ENCODE assay signal across 21 cellular contexts in genomic region chr5:91206734-91207133, GRCh38.
DNase-seq lines count a peak whose midpoint lies in the region; FAIRE-seq and TF ChIP-seq lines count a peak whose summit lies in the region.
"Had no signal": no experiment of that assay in that cellular context is flagged by ENCODE, and none has a peak within 500 bp of the region (broad histone marks: within the 10 kb centered on the region; RNA-seq: fewer than 3 reads in every experiment).

No MANE protein-coding gene starts in this region.

- H2AFZ ChIP-seq in neuronal stem cell (ENCODE audit: low read length), result no peak overlapping the region

- H3K4me3 Mint-ChIP-seq in T-helper 2 cell treated with Interferon-gamma antibody and Interleukin-4, amounts not matched to agents 5 μg/mL and 100 μg/mL, for 36 hours, result no peak overlapping the region
- H3K4me3 Mint-ChIP-seq: activated CD4-positive, alpha-beta T cell treated with anti-CD3 and anti-CD28 coated beads, Interleukin-2, amount 10 ng/mL, durations not matched to agents 24 days and 14 days; activated naive CD8-positive, alpha-beta T cell; central memory CD8-positive, alpha-beta T cell; endodermal cell had no signal

- H3K4me2 ChIP-seq in neuronal stem cell (ENCODE audit: insufficient read depth, low read length, poor library complexity, severe bottlenecking), result no peak overlapping the region

- H3K18ac ChIP-seq in neuronal stem cell (ENCODE audit: low read length), result no peak overlapping the region

- H2BK5ac ChIP-seq in neuronal stem cell (ENCODE audit: low read length), result no peak overlapping the region

- H3K9me3 ChIP-seq in neuronal stem cell (replicated peaks in 1 of 2; ENCODE audit: control insufficient read depth in 2 of 2, insufficient read depth in 1 of 2, low read depth in 1 of 2, low read length in 2 of 2), result peaks cover 0 to 2% of the 10 kb centered on the region in 2 donors
- H3K9me3 ChIP-seq: heart right ventricle, mucosa of descending colon had no signal

- H2AK5ac ChIP-seq in neuronal stem cell (ENCODE audit: low read depth, low read length), result no peak overlapping the region

- no peaks in the 10 kb centered on the region for H3K79me1 ChIP-seq in neuronal stem cell (ENCODE audit: low read depth, low read length)

- no peak overlapping the region for H2BK120ac ChIP-seq in neuronal stem cell (ENCODE audit: low read depth, low read length)

- no peaks in the 10 kb centered on the region for H3K4me1 Mint-ChIP-seq in T-helper 2 cell treated with Interferon-gamma antibody and Interleukin-4, amounts not matched to agents 5 μg/mL and 100 μg/mL, for 36 hours (ENCODE audit: low read depth)
- H3K4me1 Mint-ChIP-seq: activated CD4-positive, alpha-beta T cell treated with anti-CD3 and anti-CD28 coated beads, Interleukin-2, amount 10 ng/mL, durations not matched to agents 24 days and 14 days; central memory CD8-positive, alpha-beta T cell; endodermal cell had no signal

- H3K4me3 ChIP-seq in bronchial epithelial cell (ENCODE audit: low read depth, low read length), result no peak overlapping the region
- H3K4me3 ChIP-seq in neuronal stem cell (ENCODE audit: low read length in 2 of 2), result no peak overlapping the region
- H3K4me3 ChIP-seq: heart right ventricle, mucosa of descending colon, SK-N-MC had no signal

- FAIRE-seq in bronchial epithelial cell (lab: Jason Lieb, UNC), result no peak
- FAIRE-seq: keratinocyte had no signal

- H3K9me3 Mint-ChIP-seq in T-helper 2 cell treated with Interferon-gamma antibody and Interleukin-4, amounts not matched to agents 5 μg/mL and 100 μg/mL, for 36 hours, result no peaks in the 10 kb centered on the region
- H3K9me3 Mint-ChIP-seq: activated CD4-positive, alpha-beta T cell treated with anti-CD3 and anti-CD28 coated beads, Interleukin-2, amount 10 ng/mL, durations not matched to agents 24 days and 14 days; central memory CD8-positive, alpha-beta T cell; endodermal cell had no signal

- no peak overlapping the region for H3K14ac ChIP-seq in neuronal stem cell (ENCODE audit: low read length)

- no peak overlapping the region for H4K8ac ChIP-seq in neuronal stem cell (ENCODE audit: low read depth, low read length)

- peaks cover 2% of the 10 kb centered on the region for H3K27me3 Mint-ChIP-seq in T-helper 2 cell treated with Interferon-gamma antibody and Interleukin-4, amounts not matched to agents 5 μg/mL and 100 μg/mL, for 36 hours (ENCODE audit: low read depth)
- H3K27me3 Mint-ChIP-seq: activated naive CD8-positive, alpha-beta T cell had no signal

- H4K91ac ChIP-seq in neuronal stem cell (ENCODE audit: low read depth, low read length, poor library complexity), result no peak overlapping the region

- H2BK12ac ChIP-seq in neuronal stem cell (ENCODE audit: low read length), result no peak overlapping the region

- H3K36me3 ChIP-seq in bronchial epithelial cell (ENCODE audit: control insufficient read depth, insufficient read depth, low read length) (no peaks in the 10 kb centered on the region), neuronal stem cell (replicated peaks in 1 of 2; ENCODE audit: control insufficient read depth in 2 of 2, insufficient read depth in 2 of 2, low read length in 2 of 2) (no peaks in the 10 kb centered on the region)
- H3K36me3 ChIP-seq: heart right ventricle had no signal

- in situ Hi-C loops in ACHN (cut with HindIII; ENCODE audit: low pct_ligation_motif_present, low pct_unique_long_range_greater_than_20kb, low sequenced_read_pairs), result no loop called here

- H2BK15ac ChIP-seq in neuronal stem cell (ENCODE audit: low read length), result no peak overlapping the region

- H3K27me3 ChIP-seq in bronchial epithelial cell (ENCODE audit: control insufficient read depth, insufficient read depth, low read length) (no peaks in the 10 kb centered on the region), neuronal stem cell (ENCODE audit: control insufficient read depth in 3 of 3, insufficient read depth in 3 of 3, low read depth in 1 of 3, low read length in 3 of 3) (no peaks in the 10 kb centered on the region)
- H3K27me3 ChIP-seq: heart right ventricle had no signal

- H3K9ac ChIP-seq in neuronal stem cell (ENCODE audit: low read depth, low read length, poor library complexity), result no peak overlapping the region

- TF ChIP-seq CTCF in bronchial epithelial cell (IDR thresholded peaks at IDR 0.05; ENCODE audit: insufficient read depth, low read length, severe bottlenecking), result no peak

- H3K36me3 Mint-ChIP-seq in T-helper 2 cell treated with Interferon-gamma antibody and Interleukin-4, amounts not matched to agents 5 μg/mL and 100 μg/mL, for 36 hours (ENCODE audit: low read depth), result no peaks in the 10 kb centered on the region
- H3K36me3 Mint-ChIP-seq: activated naive CD8-positive, alpha-beta T cell had no signal

- H3K27ac Mint-ChIP-seq in T-helper 2 cell treated with Interferon-gamma antibody and Interleukin-4, amounts not matched to agents 5 μg/mL and 100 μg/mL, for 36 hours, result no peak overlapping the region
- H3K27ac Mint-ChIP-seq: activated CD4-positive, alpha-beta T cell treated with anti-CD3 and anti-CD28 coated beads, Interleukin-2, amount 10 ng/mL, durations not matched to agents 24 days and 14 days; activated naive CD8-positive, alpha-beta T cell; endodermal cell had no signal

- no peak overlapping the region for H3K27ac ChIP-seq in neuronal stem cell (replicated peaks; ENCODE audit: low read length)
- H3K27ac ChIP-seq: heart right ventricle, SK-N-MC had no signal

- DNase-seq in ACHN (peak; percentile 10), M059J (ENCODE audit: low read depth) (peak; percentile 78), bronchial epithelial cell (ENCODE audit: low read depth) (peak; percentile 85), foreskin melanocyte (peak; percentile 29), neuronal stem cell (ENCODE audit: low spot score) (no peak), KG1 (lab: John Stamatoyannopoulos, UW) (no peak), NCI-H524 (lab: John Stamatoyannopoulos, UW) (no peak)
- DNase-seq in T-helper 2 cell treated with Interferon-gamma antibody and Interleukin-4, amounts not matched to agents 5 μg/mL and 100 μg/mL, for 36 hours (ENCODE audit: low spot score), result no peak
- DNase-seq: activated CD4-positive, alpha-beta T cell treated with anti-CD3 and anti-CD28 coated beads, Interleukin-2, amount 10 ng/mL, durations not matched to agents 24 days and 14 days; activated T-cell treated with anti-CD3 and anti-CD28 coated beads, Interleukin-2, amount 50 U/mL, for 48 hours; endodermal cell; heart right ventricle; KBM-7; mucosa of descending colon; NCI-H1436; NCI-H446; nucleus accumbens had no signal

- no peak overlapping the region for H3K4ac ChIP-seq in neuronal stem cell (ENCODE audit: low read length)

- peaks cover 0 to 4% of the 10 kb centered on the region in 2 donors for H3K4me1 ChIP-seq in neuronal stem cell (ENCODE audit: control insufficient read depth in 2 of 2, insufficient read depth in 1 of 2, low read depth in 1 of 2, low read length in 2 of 2)

- no peak overlapping the region for H3K23ac ChIP-seq in neuronal stem cell (ENCODE audit: low read depth, low read length, poor library complexity)

- no CpG with 5 or more reads among the region's 2 CpGs for WGBS in neuronal stem cell (ENCODE audit: extremely low coverage in 2 of 2, insufficient read length in 2 of 2, insufficient replicate concordance in 1 of 2), 2 donors

Comparison
In these comparisons a context has a peak if more than half of its experiments do, and no peak if none do; other contexts are left out.
1. DNase-seq: peak in ACHN (single experiment), M059J (single experiment), bronchial epithelial cell (single experiment) and foreskin melanocyte (single experiment); none in neuronal stem cell (single experiment), T-helper 2 cell treated with Interferon-gamma antibody and Interleukin-4, amounts not matched to agents 5 μg/mL and 100 μg/mL, for 36 hours (single experiment), KG1 (single experiment) and NCI-H524 (0 of 2).